In genomic region chr7:8125680-8126444, GRCh38 we compare ENCODE assay signal across 1 cellular context.
TF ChIP-seq lines count a peak whose summit lies in the region.

No MANE protein-coding gene starts in this region.

TF ChIP-seq in HepG2, 621 proteins besides CTCF, POLR2A, EP300 and RAD21 (continued from another document):
- TF ChIP-seq SMARCC2 (IDR thresholded peaks at IDR 0.05) (no peak), ZNF749 (CRISPR knock-in tag; IDR thresholded peaks at IDR 0.05; ENCODE audit: borderline replicate concordance) (no peak), NFYB (CRISPR knock-in tag; IDR thresholded peaks at IDR 0.05) (no peak)
